In the genomic region with DNA sequence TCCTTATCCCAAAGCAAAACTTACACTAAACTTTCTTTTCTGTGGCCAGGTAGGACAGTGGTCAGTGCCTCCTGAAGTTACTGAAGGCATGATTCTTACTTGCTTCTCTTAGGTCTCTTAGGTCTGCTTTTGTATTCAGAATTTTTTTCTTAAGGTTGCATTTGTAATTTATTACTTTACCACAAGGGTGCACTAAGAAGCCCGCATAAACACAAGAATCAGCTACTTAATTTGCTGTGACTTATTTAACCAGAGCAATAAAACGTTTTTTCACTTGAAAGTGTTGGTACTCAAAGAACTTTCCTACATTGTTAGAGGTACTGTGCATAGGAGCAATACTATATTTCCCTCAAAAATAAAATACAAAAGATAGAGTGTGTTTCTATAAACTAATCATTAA, we compare ENCODE assay signal across 9 cellular contexts.
A peak's percentile ranks its signal among the peaks of the same experiment; 100 is the strongest.
DNase-seq lines count a peak whose midpoint lies in the region; ATAC-seq, FAIRE-seq and TF ChIP-seq lines count a peak whose summit lies in the region.
"Had no signal": no experiment of that assay in that cellular context is flagged by ENCODE, and none has a peak within 500 bp of the region (broad histone marks: within the 10 kb centered on the region; RNA-seq: fewer than 3 reads in every experiment).

No MANE protein-coding gene starts in this region.

- H3K79me1 ChIP-seq in neuronal stem cell (ENCODE audit: low read depth, low read length): no peaks in the 10 kb centered on the region

- no peak overlapping the region for H2AFZ ChIP-seq in neuronal stem cell (ENCODE audit: low read length)

- H3K36me3 ChIP-seq in bronchial epithelial cell (ENCODE audit: control insufficient read depth, insufficient read depth, low read length) (no peaks in the 10 kb centered on the region), neuronal stem cell (replicated peaks in 1 of 2; ENCODE audit: control insufficient read depth in 2 of 2, insufficient read depth in 2 of 2, low read length in 2 of 2) (no peaks in the 10 kb centered on the region), MG63 (no peaks in the 10 kb centered on the region)

- H3K9me3 ChIP-seq in neuronal stem cell (replicated peaks in 1 of 2; ENCODE audit: control insufficient read depth in 2 of 2, insufficient read depth in 1 of 2, low read depth in 1 of 2, low read length in 2 of 2) (no peaks in the 10 kb centered on the region), MG63 (peaks cover 2% of the 10 kb centered on the region; the same call in 1 of the 2 replicates)

- H3K18ac ChIP-seq in neuronal stem cell (ENCODE audit: low read length): no peak overlapping the region

- no peaks in the 10 kb centered on the region for H3K4me1 ChIP-seq in neuronal stem cell (ENCODE audit: control insufficient read depth in 2 of 2, insufficient read depth in 1 of 2, low read depth in 1 of 2, low read length in 2 of 2)

- H3K9ac ChIP-seq in neuronal stem cell (ENCODE audit: low read depth, low read length, poor library complexity): no peak overlapping the region

- no peak for ATAC-seq in esophagus mucosa

- H3K23ac ChIP-seq in neuronal stem cell (ENCODE audit: low read depth, low read length, poor library complexity): no peak overlapping the region

- WGBS in neuronal stem cell (ENCODE audit: extremely low coverage in 2 of 2, insufficient read length in 2 of 2, insufficient replicate concordance in 1 of 2), 2 donors: no CpG with 5 or more reads among the region's 2 CpGs

- DNase-seq in LoVo (ENCODE audit: low spot score) (peak; percentile 38), bronchial epithelial cell (ENCODE audit: low read depth) (peak; percentile 65), neuronal stem cell (ENCODE audit: low spot score) (peak; percentile 6), GDM1 (lab: John Stamatoyannopoulos, UW) (no peak), MG63 (no peak)
- DNase-seq in stimulated activated CD4-positive, alpha-beta T cell treated with anti-CD3 and anti-CD28 coated beads, Interleukin-15, amount 100 ng/mL, for 24 hours: no peak
- DNase-seq: hypothalamus had no signal

- H2BK5ac ChIP-seq in neuronal stem cell (ENCODE audit: low read length): no peak overlapping the region

- TF ChIP-seq CTCF in bronchial epithelial cell (IDR thresholded peaks at IDR 0.05; ENCODE audit: insufficient read depth, low read length, severe bottlenecking): peak; percentile 45

- no peak overlapping the region for H2BK15ac ChIP-seq in neuronal stem cell (ENCODE audit: low read length)

- H3K4me2 ChIP-seq in neuronal stem cell (ENCODE audit: insufficient read depth, low read length, poor library complexity, severe bottlenecking): no peak overlapping the region

- H4K8ac ChIP-seq in neuronal stem cell (ENCODE audit: low read depth, low read length): no peak overlapping the region

- no peak overlapping the region for H4K91ac ChIP-seq in neuronal stem cell (ENCODE audit: low read depth, low read length, poor library complexity)

- H3K14ac ChIP-seq in neuronal stem cell (ENCODE audit: low read length): no peak overlapping the region

- no peak overlapping the region for H3K4ac ChIP-seq in neuronal stem cell (ENCODE audit: low read length)

- peak; percentile 37 for FAIRE-seq in G401.6 (lab: Jason Lieb, UNC)
- no peak for FAIRE-seq in bronchial epithelial cell (lab: Jason Lieb, UNC)

- no peak overlapping the region for H3K27ac ChIP-seq in neuronal stem cell (replicated peaks; ENCODE audit: low read length)

- H2BK120ac ChIP-seq in neuronal stem cell (ENCODE audit: low read depth, low read length): no peak overlapping the region

- H3K4me3 ChIP-seq in bronchial epithelial cell (ENCODE audit: low read depth, low read length): no peak overlapping the region
- no peak overlapping the region for H3K4me3 ChIP-seq in neuronal stem cell (ENCODE audit: low read length in 2 of 2)
- H3K4me3 ChIP-seq in MG63: no peak overlapping the region

- H2AK5ac ChIP-seq in neuronal stem cell (ENCODE audit: low read depth, low read length): no peak overlapping the region

- no peak overlapping the region for H2BK12ac ChIP-seq in neuronal stem cell (ENCODE audit: low read length)

- H3K27me3 ChIP-seq in bronchial epithelial cell (ENCODE audit: control insufficient read depth, insufficient read depth, low read length) (no peaks in the 10 kb centered on the region), neuronal stem cell (ENCODE audit: control insufficient read depth in 3 of 3, insufficient read depth in 3 of 3, low read depth in 1 of 3, low read length in 3 of 3) (no peaks in the 10 kb centered on the region), MG63 (no peaks in the 10 kb centered on the region)

Comparison
In these comparisons a context has a peak if more than half of its experiments do, and no peak if none do; other contexts are left out.
1. DNase-seq: peak in LoVo (single experiment), bronchial epithelial cell (single experiment) and neuronal stem cell (single experiment); none in stimulated activated CD4-positive, alpha-beta T cell treated with anti-CD3 and anti-CD28 coated beads, Interleukin-15, amount 100 ng/mL, for 24 hours (single experiment), GDM1 (single experiment) and MG63 (single experiment).